In the genomic region with DNA sequence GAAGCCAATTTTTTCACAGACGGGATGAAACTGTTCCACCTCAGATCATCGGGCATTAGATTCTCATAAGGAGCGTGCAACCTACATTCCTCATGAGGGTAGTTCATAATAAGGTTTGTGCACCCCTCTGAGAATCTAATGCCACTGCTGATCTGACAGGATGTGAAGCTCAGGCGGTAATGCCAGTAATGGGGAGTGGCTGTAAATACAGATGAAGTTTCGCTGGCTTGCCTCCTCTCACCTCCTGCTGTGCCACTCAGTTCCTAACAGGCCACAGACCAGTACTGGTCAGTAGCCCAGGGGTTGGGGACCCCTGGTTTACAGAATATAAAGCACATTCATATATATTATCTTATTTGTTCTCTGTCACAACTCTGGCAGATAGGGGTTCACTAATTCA, we compare ENCODE assay signal across 10 cellular contexts. TPM values are rescaled to one million over a fixed set of nuclear protein-coding genes. Genes with fewer than 3 reads are reported as not detected.
DNase-seq lines count a peak whose midpoint lies in the region; ATAC-seq and TF ChIP-seq lines count a peak whose summit lies in the region.
"Had no signal": no experiment of that assay in that cellular context is flagged by ENCODE, and none has a peak within 500 bp of the region (broad histone marks: within the 10 kb centered on the region; RNA-seq: fewer than 3 reads in every experiment).

No MANE protein-coding gene starts in this region.

- no peak overlapping the region for H3K4ac ChIP-seq in mesenchymal stem cell (ENCODE audit: low read depth in 1 of 2, low read length in 2 of 2)

- no peak overlapping the region for H2AK5ac ChIP-seq in mesenchymal stem cell (ENCODE audit: low read length, severe bottlenecking)

- no peak for TF ChIP-seq POLR2A in heart left ventricle (IDR thresholded peaks at IDR 0.05)

- H3K79me2 ChIP-seq in MM.1S (ENCODE audit: low read length), result peaks cover 40% of the 10 kb centered on the region

- no peaks in the 10 kb centered on the region for H3K79me1 ChIP-seq in mesenchymal stem cell (replicated peaks; ENCODE audit: low read length, poor library complexity, severe bottlenecking)

- no peak overlapping the region for H2BK12ac ChIP-seq in mesenchymal stem cell (ENCODE audit: low read length in 2 of 2)

- no peak overlapping the region for H3K4me3 ChIP-seq in left ventricle myocardium inferior
- H3K4me3 ChIP-seq in heart left ventricle, result no peak overlapping the region
- H3K4me3 ChIP-seq in mesenchymal stem cell (ENCODE audit: insufficient read depth in 1 of 2, low read depth in 1 of 2, low read length in 2 of 2), result no peak overlapping the region
- no peak overlapping the region for H3K4me3 ChIP-seq in MM.1S (ENCODE audit: low read length)
- H3K4me3 ChIP-seq: lung, ovary had no signal

- WGBS in heart left ventricle, 4 donors, result 87 to 97% (median 96%) methylated on average over 5 of the region's 5 CpGs
- WGBS in mesenchymal stem cell, result 81% methylated on average over 5 of the region's 5 CpGs

- intact Hi-C loops in left ventricle myocardium inferior (cut with micrococcal nuclease) (loop anchor here (5.0 kb wide), 1 partner anchor 65 kb away; no protein-coding TSS in a partner anchor), heart left ventricle (cut with DNase I) (loop anchor here (2.0 to 10.0 kb wide), 6 partner anchors 40 to 80 kb away; no protein-coding TSS in a partner anchor)

- H3K36me3 ChIP-seq in left ventricle myocardium inferior, result no peaks in the 10 kb centered on the region
- no peaks in the 10 kb centered on the region for H3K36me3 ChIP-seq in heart left ventricle
- no peaks in the 10 kb centered on the region for H3K36me3 ChIP-seq in mesenchymal stem cell (ENCODE audit: control insufficient read depth in 1 of 2, insufficient read depth in 2 of 2, low read depth in 1 of 2, low read length in 2 of 2)
- H3K36me3 ChIP-seq in MM.1S (replicated peaks; ENCODE audit: insufficient read depth, low read length), result no peaks in the 10 kb centered on the region
- H3K36me3 ChIP-seq: ovary had no signal

- H3K27ac Mint-ChIP-seq in T-cell (peak overlapping the region; percentile 89), type B pancreatic cell (peak overlapping the region; percentile 77)

- H3K9me3 ChIP-seq in left ventricle myocardium inferior (replicated peaks) (no peaks in the 10 kb centered on the region), heart left ventricle (no peaks in the 10 kb centered on the region), mesenchymal stem cell (ENCODE audit: control insufficient read depth, low read length) (no peaks in the 10 kb centered on the region), MM.1S (replicated peaks; ENCODE audit: insufficient read depth, low read length) (no peaks in the 10 kb centered on the region)
- H3K9me3 ChIP-seq: ovary had no signal

- CTCF ChIA-PET in T-cell (lab: Charles Lee), result interaction anchor here in 1 of 2 donors (1.2 kb wide), 1 partner anchor 64 kb away, joined by 3 read pairs; no protein-coding TSS in a partner anchor

- no peak overlapping the region for H4K91ac ChIP-seq in mesenchymal stem cell (ENCODE audit: low read length)

- H3K27ac ChIP-seq in left ventricle myocardium inferior (replicated peaks) (peak overlapping the region; percentile 98), heart left ventricle (peak overlapping the region in 5 of 12 donors; percentile 90 to 97 (median 94)), mesenchymal stem cell (ENCODE audit: low read length, poor library complexity, severe bottlenecking) (no peak overlapping the region), MM.1S (ENCODE audit: low read length) (no peak overlapping the region)

- H3K23ac ChIP-seq in mesenchymal stem cell (ENCODE audit: low read length in 2 of 2), result no peak overlapping the region

- H3K4me1 ChIP-seq in left ventricle myocardium inferior (peaks cover 44% of the 10 kb centered on the region), heart left ventricle (peaks cover 0 to 42% (median 34%) of the 10 kb centered on the region in 12 donors), mesenchymal stem cell (ENCODE audit: control insufficient read depth, insufficient read depth, low read depth, low read length) (peaks cover 30% of the 10 kb centered on the region), MM.1S (ENCODE audit: low read length) (peaks cover 9% of the 10 kb centered on the region)

- TF ChIP-seq CTCF in left ventricle myocardium inferior (IDR thresholded peaks at IDR 0.05; ENCODE audit: borderline replicate concordance) (no peak), heart left ventricle (IDR thresholded peaks at IDR 0.05) (no peak), type B pancreatic cell (conservative IDR thresholded peaks at IDR 0.05) (no peak), MM.1S (IDR thresholded peaks at IDR 0.05; ENCODE audit: low read length) (no peak)

- no peak overlapping the region for H3K14ac ChIP-seq in mesenchymal stem cell (ENCODE audit: low read length in 2 of 2)

- DNase-seq in left ventricle myocardium inferior (no peak), heart left ventricle (no peak), T-cell (no peak), mesenchymal stem cell (no peak), type B pancreatic cell (ENCODE audit: extremely low spot score, unreplicated experiment) (no peak), cerebellum (ENCODE audit: low spot score) (no peak), activated gamma-delta T cell treated with Interleukin-2 at 50 U/mL for 16 hours (no peak), MM.1S (no peak)

- H2BK120ac ChIP-seq in mesenchymal stem cell (ENCODE audit: low read depth, low read length), result no peak overlapping the region

- H2AFZ ChIP-seq in mesenchymal stem cell (ENCODE audit: low read depth, low read length) (no peak overlapping the region), MM.1S (ENCODE audit: low read length) (no peak overlapping the region)

- H3K27me3 ChIP-seq in left ventricle myocardium inferior (ENCODE audit: low read depth) (no peaks in the 10 kb centered on the region), heart left ventricle (no peaks in the 10 kb centered on the region), mesenchymal stem cell (ENCODE audit: control insufficient read depth in 1 of 2, insufficient read depth in 1 of 2, low read length in 2 of 2) (no peaks in the 10 kb centered on the region), MM.1S (replicated peaks; ENCODE audit: insufficient read depth, low read length) (no peaks in the 10 kb centered on the region)
- H3K27me3 ChIP-seq: ovary had no signal

- H4K8ac ChIP-seq in mesenchymal stem cell (ENCODE audit: low read length), result no peak overlapping the region

- H3K27me3 Mint-ChIP-seq in T-cell, result no peaks in the 10 kb centered on the region
- H3K27me3 Mint-ChIP-seq in type B pancreatic cell, result no peaks in the 10 kb centered on the region

- POLR2A ChIA-PET in T-cell (lab: Charles Lee), result no interaction called here

- H3K4me3 Mint-ChIP-seq in T-cell (peak overlapping the region; percentile 43 to 82 (median 80)), type B pancreatic cell (no peak overlapping the region)

- no peaks in the 10 kb centered on the region for H4K20me1 ChIP-seq in MM.1S (ENCODE audit: insufficient read depth, low read length)

- H3K36me3 Mint-ChIP-seq in T-cell (no peaks in the 10 kb centered on the region), type B pancreatic cell (peaks cover 7% of the 10 kb centered on the region)

- H3K4me2 ChIP-seq in mesenchymal stem cell (ENCODE audit: low read length, poor library complexity, severe bottlenecking) (no peak overlapping the region), MM.1S (ENCODE audit: low read depth, low read length) (no peak overlapping the region)

- H3K9ac ChIP-seq in mesenchymal stem cell (ENCODE audit: low read length), result peak overlapping the region; percentile 88
- H3K9ac ChIP-seq in MM.1S (ENCODE audit: low read length), result no peak overlapping the region

- H2BK5ac ChIP-seq in mesenchymal stem cell (ENCODE audit: low read depth, low read length, poor library complexity, severe bottlenecking), result no peak overlapping the region

- H3K9me3 Mint-ChIP-seq in T-cell, result no peaks in the 10 kb centered on the region
- no peaks in the 10 kb centered on the region for H3K9me3 Mint-ChIP-seq in type B pancreatic cell

- H3K9me2 ChIP-seq in MM.1S (replicated peaks; ENCODE audit: insufficient read depth, low read length), result no peaks in the 10 kb centered on the region

- no peak overlapping the region for H3K18ac ChIP-seq in mesenchymal stem cell (ENCODE audit: low read depth in 1 of 2, low read length in 2 of 2)

- peaks cover 41 to 45% (median 43%) of the 10 kb centered on the region in 3 donors for H3K4me1 Mint-ChIP-seq in T-cell
- H3K4me1 Mint-ChIP-seq in type B pancreatic cell (ENCODE audit: unreplicated experiment), result peaks cover 20% of the 10 kb centered on the region

- peaks cover 42% of the 10 kb centered on the region for H3F3A ChIP-seq in MM.1S (ENCODE audit: insufficient read depth, low read length)

- no peak overlapping the region for H2BK15ac ChIP-seq in mesenchymal stem cell (ENCODE audit: low read depth, poor library complexity, severe bottlenecking)

- ATAC-seq in heart left ventricle (no peak), T-cell (replicated peaks in 1 of 4) (no peak)

RNA-seq across cellular contexts. Expression of a gene that starts 2.1 kb away (rescaled TPM):
- 27.8 TPM for total RNA-seq in left ventricle myocardium inferior
- total RNA-seq in heart left ventricle, result 10 to 100 TPM; 24.8 to 42.8 (median 32.9) TPM
- 10 to 100 TPM; 14.4 to 17.7 TPM for polyA plus RNA-seq in heart left ventricle
- 10 to 100 TPM; 21.1 to 40.2 (median 31.3) TPM for total RNA-seq in T-cell
- polyA plus RNA-seq in mesenchymal stem cell (2013, experiment 1 of 2), result 9.4 TPM
- polyA plus RNA-seq in mesenchymal stem cell (2013, experiment 2 of 2), result 8.4 TPM
- total RNA-seq in type B pancreatic cell (ENCODE audit: low replicate concordance), result 24.1 and 26.2 TPM in 2 replicates
- 11.6 TPM for total RNA-seq in cerebellum
